9 cellular contexts compared by ENCODE assay signal in the genomic region with DNA sequence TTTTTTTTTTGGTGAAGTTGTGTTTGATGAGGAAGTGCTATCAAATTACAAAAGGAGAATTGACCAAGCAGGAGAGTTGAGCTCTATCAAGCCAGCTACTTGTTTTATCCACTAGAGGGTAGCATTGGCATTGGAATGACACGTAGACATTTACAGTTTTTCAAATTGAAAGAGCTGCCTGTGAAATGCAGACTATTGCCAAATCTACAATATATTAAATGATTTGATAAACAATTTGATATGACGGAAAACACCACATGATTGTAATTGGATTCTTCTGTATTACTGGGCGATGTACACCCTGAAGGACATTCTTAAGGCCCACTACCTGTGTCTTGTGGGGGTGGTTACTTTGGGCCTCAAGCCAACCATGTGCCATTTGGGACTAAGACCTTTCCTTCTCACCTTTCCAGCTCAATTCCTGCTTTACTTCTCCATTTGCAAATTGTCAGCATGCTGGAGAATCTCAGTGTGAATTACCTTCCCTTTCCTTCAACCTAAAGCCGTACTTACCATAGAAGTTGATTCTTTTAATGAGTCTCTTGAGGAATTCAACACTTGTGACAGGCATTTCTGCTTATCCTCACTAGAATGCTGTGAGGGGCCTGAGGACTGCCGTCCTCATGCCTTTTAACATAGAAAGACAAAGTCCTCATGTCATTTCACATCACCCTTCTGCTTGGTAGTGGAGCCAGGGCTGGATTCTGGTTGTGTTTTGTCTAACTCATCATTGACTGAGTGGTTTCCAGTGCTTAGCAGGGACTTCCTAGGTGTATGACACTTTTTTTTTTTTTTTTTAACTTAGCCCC.
DNase-seq lines count a peak whose midpoint lies in the region; ATAC-seq and TF ChIP-seq lines count a peak whose summit lies in the region.
"Had no signal": no experiment of that assay in that cellular context is flagged by ENCODE, and none has a peak within 500 bp of the region (broad histone marks: within the 10 kb centered on the region; RNA-seq: fewer than 3 reads in every experiment).

No MANE protein-coding gene starts in this region.

- peak overlapping the region; percentile 78 for H3K27ac ChIP-seq in DND-41 (ENCODE audit: low read length)
- no peak overlapping the region for H3K27ac ChIP-seq in tibial artery

- peaks cover 5% of the 10 kb centered on the region for H3K36me3 Mint-ChIP-seq in MCF 10A (ENCODE audit: insufficient read depth, unreplicated experiment)
- no peaks in the 10 kb centered on the region for H3K36me3 Mint-ChIP-seq in T-cell
- H3K36me3 Mint-ChIP-seq: activated naive CD8-positive, alpha-beta T cell treated with anti-CD3 and anti-CD28 coated beads, Interleukin-2, amount 10 ng/mL, durations not matched to agents 7 days and 5 days had no signal

- H3K9me3 Mint-ChIP-seq in MCF 10A (ENCODE audit: unreplicated experiment) (no peaks in the 10 kb centered on the region), T-cell (no peaks in the 10 kb centered on the region)
- H3K9me3 Mint-ChIP-seq: activated naive CD8-positive, alpha-beta T cell treated with anti-CD3 and anti-CD28 coated beads, Interleukin-2, amount 10 ng/mL, durations not matched to agents 7 days and 5 days had no signal

- intact Hi-C loops in MCF 10A (cut with micrococcal nuclease): loop anchor here (1.0 to 10.0 kb wide), 8 partner anchors 75 to 1868 kb away; no protein-coding TSS in a partner anchor
- intact Hi-C loops in tibial artery (cut with DNase I; ENCODE audit: low total_unique reads): loop anchor here (5.0 kb wide), 1 partner anchor 643 kb away; no protein-coding TSS in a partner anchor

- H3K79me2 ChIP-seq in DND-41 (ENCODE audit: insufficient read depth, low read length): no peaks in the 10 kb centered on the region

- ATAC-seq in DND-41 (ENCODE audit: insufficient read depth, low read depth) (peak; percentile 74), GM21360 (IDR thresholded peaks at IDR 0.05; ENCODE audit: unreplicated experiment) (peak; percentile 81), T-cell (replicated peaks in 1 of 4) (no peak)

- H3K9me3 ChIP-seq in DND-41 (ENCODE audit: insufficient read depth, low read length, severe bottlenecking) (no peaks in the 10 kb centered on the region), tibial artery (no peaks in the 10 kb centered on the region)

- H4K20me1 ChIP-seq in DND-41 (ENCODE audit: insufficient read depth, low read length): no peaks in the 10 kb centered on the region

- H3K4me1 ChIP-seq in DND-41 (ENCODE audit: insufficient read depth, low read length) (peaks cover 44% of the 10 kb centered on the region), tibial artery (peaks cover 0 to 4% (median 2%) of the 10 kb centered on the region in 4 donors)

- H3K9ac ChIP-seq in DND-41 (ENCODE audit: low read depth, low read length): peak overlapping the region; percentile 11; the same call in 1 of the 2 replicates

- H3K4me2 ChIP-seq in DND-41 (ENCODE audit: insufficient read depth, low read length): no peak overlapping the region

- H3K27me3 Mint-ChIP-seq in MCF 10A (ENCODE audit: insufficient read depth, unreplicated experiment) (peaks cover 9% of the 10 kb centered on the region), T-cell (peaks cover 4% of the 10 kb centered on the region in 2 donors)

- CTCF ChIA-PET in MCF 10A (lab: Yijun Ruan, JAX): interaction anchor here (0.6 to 6.9 kb wide), 29 partner anchors 9 to 1870 kb away, joined by 3 to 95 read pairs (median 4); no protein-coding TSS in a partner anchor
- CTCF ChIA-PET in T-cell (lab: Charles Lee): interaction anchor here (0.5 to 1.1 kb wide), 12 partner anchors 9 to 1871 kb away, joined by 3 to 8 read pairs (median 3); no protein-coding TSS in a partner anchor

- BruUV-seq in MCF 10A (replicated peaks; lab: Mats Ljungman, UMichigan): no TSS peak

- H3K4me3 Mint-ChIP-seq in MCF 10A (ENCODE audit: unreplicated experiment) (no peak overlapping the region), T-cell (no peak overlapping the region)
- H3K4me3 Mint-ChIP-seq: activated naive CD8-positive, alpha-beta T cell treated with anti-CD3 and anti-CD28 coated beads, Interleukin-2, amount 10 ng/mL, durations not matched to agents 7 days and 5 days had no signal

- peak; percentile 48 for DNase-seq in DND-41
- peak; percentile 74 for DNase-seq in HS-5 (ENCODE audit: low read depth)
- DNase-seq in NCI-H82 (lab: John Stamatoyannopoulos, UW): peak; percentile 85
- DNase-seq in MCF 10A (ENCODE audit: unreplicated experiment): peak; percentile 79
- DNase-seq in kidney tubule cell (ENCODE audit: low spot score): peak; percentile 70
- no peak for DNase-seq in tibial artery
- DNase-seq in T-cell: no peak
- DNase-seq: activated naive CD8-positive, alpha-beta T cell treated with anti-CD3 and anti-CD28 coated beads, Interleukin-2, amount 10 ng/mL, durations not matched to agents 7 days and 5 days had no signal

- H3K4me1 Mint-ChIP-seq in MCF 10A (ENCODE audit: insufficient read depth, unreplicated experiment) (peaks cover 7% of the 10 kb centered on the region), T-cell (no peaks in the 10 kb centered on the region)

- no peak overlapping the region for H3K4me3 ChIP-seq in DND-41 (ENCODE audit: low read depth in 1 of 2, low read length in 2 of 2)
- no peak overlapping the region for H3K4me3 ChIP-seq in tibial artery

- H3K36me3 ChIP-seq in DND-41 (ENCODE audit: insufficient read depth, low read length) (no peaks in the 10 kb centered on the region), tibial artery (no peaks in the 10 kb centered on the region)

- H3K27ac Mint-ChIP-seq in MCF 10A (ENCODE audit: low read depth, unreplicated experiment): no peak overlapping the region
- H3K27ac Mint-ChIP-seq in T-cell: no peak overlapping the region
- H3K27ac Mint-ChIP-seq: activated naive CD8-positive, alpha-beta T cell treated with anti-CD3 and anti-CD28 coated beads, Interleukin-2, amount 10 ng/mL, durations not matched to agents 7 days and 5 days had no signal

- H3K27me3 ChIP-seq in DND-41 (ENCODE audit: insufficient read depth, low read length, poor library complexity) (no peaks in the 10 kb centered on the region), tibial artery (peaks cover 0 to 2% of the 10 kb centered on the region in 2 donors)

- POLR2A ChIA-PET in MCF 10A (lab: Yijun Ruan, JAX) (interaction anchor here (0.7 to 0.8 kb wide), 3 partner anchors 14 to 598 kb away, joined by 3 to 4 read pairs (median 3); no protein-coding TSS in a partner anchor), T-cell (lab: Charles Lee) (no interaction called here)

- H2AFZ ChIP-seq in DND-41 (ENCODE audit: low read depth, low read length): peak overlapping the region; percentile 41

- TF ChIP-seq CTCF in DND-41 (IDR thresholded peaks at IDR 0.05; ENCODE audit: borderline replicate concordance, extremely low read depth, low read length, poor library complexity, severe bottlenecking) (peak; percentile 91), MCF 10A (IDR thresholded peaks at IDR 0.05; ENCODE audit: unreplicated experiment) (peak; percentile 76), tibial artery (IDR thresholded peaks at IDR 0.05) (peak; percentile 76 to 83)

Comparison
In these comparisons a context has a peak if more than half of its experiments do, and no peak if none do; other contexts are left out.
1. ATAC-seq: peak in DND-41 (single experiment) and GM21360 (single experiment); none in T-cell (0 of 4).
2. DNase-seq: peak in DND-41 (single experiment), HS-5 (single experiment), NCI-H82 (single experiment), MCF 10A (single experiment) and kidney tubule cell (single experiment); none in tibial artery (0 of 2) and T-cell (0 of 34).
3. Peak in every context shown above with its lines, with median percentiles within 50 percentile points of each other: CTCF ChIP-seq.